Comparison of ENCODE assay signal across 16 cellular contexts in genomic region chr5:56732147-56732546, GRCh38.
DNase-seq lines count a peak whose midpoint lies in the region; ATAC-seq and TF ChIP-seq lines count a peak whose summit lies in the region.
"Had no signal": no experiment of that assay in that cellular context is flagged by ENCODE, and none has a peak within 500 bp of the region (broad histone marks: within the 10 kb centered on the region; RNA-seq: fewer than 3 reads in every experiment).

No MANE protein-coding gene starts in this region.

- WGBS in suprapubic skin = 46% methylated on average over 6 of the region's 6 CpGs

- BruUV-seq in PC-9 (replicated peaks; lab: Mats Ljungman, UMichigan) = no TSS peak

- intact Hi-C loops in PC-9 (cut with micrococcal nuclease; ENCODE audit: unreplicated experiment) = no loop called here

- H4K20me1 ChIP-seq in PC-9 (ENCODE audit: insufficient read depth) = no peaks in the 10 kb centered on the region

- H3K4me1 ChIP-seq in CD4-positive, CD25-positive, alpha-beta regulatory T cell (ENCODE audit: control insufficient read depth, insufficient read depth, low read length, poor library complexity, severe bottlenecking) = peaks cover 45% of the 10 kb centered on the region
- H3K4me1 ChIP-seq in suprapubic skin = peaks cover 37% of the 10 kb centered on the region
- peaks cover 24% of the 10 kb centered on the region for H3K4me1 ChIP-seq in PC-9 (replicated peaks; ENCODE audit: insufficient read depth)
- H3K4me1 ChIP-seq: A549, HAP-1 had no signal

- CTCF ChIA-PET in WTC11 (lab: Charles Lee) (no interaction called here), PC-9 (lab: Charles Lee) (no interaction called here)

- peaks cover 12% of the 10 kb centered on the region for H3F3A ChIP-seq in PC-9 (ENCODE audit: insufficient read depth, low read depth)

- in situ Hi-C loops in brain microvascular endothelial cell (cut with HindIII; ENCODE audit: low pct_ligation_motif_present, low sequenced_read_pairs) = no loop called here

- no peaks in the 10 kb centered on the region for H3K27me3 Mint-ChIP-seq in CD4-positive, CD25-positive, alpha-beta regulatory T cell
- no peaks in the 10 kb centered on the region for H3K27me3 Mint-ChIP-seq in WTC11 (ENCODE audit: low read depth)
- no peaks in the 10 kb centered on the region for H3K27me3 Mint-ChIP-seq in memory B cell
- H3K27me3 Mint-ChIP-seq: CD4-positive, alpha-beta T cell had no signal

- H3K36me3 Mint-ChIP-seq in CD4-positive, CD25-positive, alpha-beta regulatory T cell = peaks cover 3% of the 10 kb centered on the region
- H3K36me3 Mint-ChIP-seq in WTC11 (no peaks in the 10 kb centered on the region; the same call in 1 of the 2 replicates), memory B cell (peaks cover 4% of the 10 kb centered on the region)

- H3K9me3 ChIP-seq in CD4-positive, CD25-positive, alpha-beta regulatory T cell (ENCODE audit: control insufficient read depth in 2 of 2, low read length in 2 of 2) = no peaks in the 10 kb centered on the region
- no peaks in the 10 kb centered on the region for H3K9me3 ChIP-seq in suprapubic skin
- H3K9me3 ChIP-seq in PC-9 (ENCODE audit: insufficient read depth, low read depth) = no peaks in the 10 kb centered on the region
- H3K9me3 ChIP-seq: A549, HAP-1 had no signal

- H3K27me3 ChIP-seq in CD4-positive, CD25-positive, alpha-beta regulatory T cell (ENCODE audit: control insufficient read depth, insufficient read depth, low read length) = no peaks in the 10 kb centered on the region
- H3K27me3 ChIP-seq in suprapubic skin (no peaks in the 10 kb centered on the region), brain microvascular endothelial cell (replicated peaks) (no peaks in the 10 kb centered on the region), PC-9 (ENCODE audit: insufficient read depth, low read depth) (no peaks in the 10 kb centered on the region)

- no peak for TF ChIP-seq EP300 in suprapubic skin (IDR thresholded peaks at IDR 0.05)

- no peaks in the 10 kb centered on the region for H3K36me3 ChIP-seq in CD4-positive, CD25-positive, alpha-beta regulatory T cell (ENCODE audit: control insufficient read depth, insufficient read depth, low read length)
- H3K36me3 ChIP-seq in suprapubic skin (no peaks in the 10 kb centered on the region), brain microvascular endothelial cell (replicated peaks) (no peaks in the 10 kb centered on the region), PC-9 (ENCODE audit: low read depth) (no peaks in the 10 kb centered on the region)
- H3K36me3 ChIP-seq: HAP-1 had no signal

- no peak overlapping the region for H3K4me3 ChIP-seq in CD4-positive, CD25-positive, alpha-beta regulatory T cell (ENCODE audit: low read depth, low read length)
- H3K4me3 ChIP-seq in suprapubic skin = no peak overlapping the region
- H3K4me3 ChIP-seq in brain microvascular endothelial cell (ENCODE audit: low read depth, low read length) = no peak overlapping the region
- H3K4me3 ChIP-seq in PC-9 = no peak overlapping the region
- H3K4me3 ChIP-seq: A549, GM12878, HAP-1, K562 had no signal

- H3K27ac ChIP-seq in CD4-positive, CD25-positive, alpha-beta regulatory T cell (ENCODE audit: insufficient read depth, low read length, poor library complexity, severe bottlenecking) = no peak overlapping the region
- H3K27ac ChIP-seq in suprapubic skin (peak overlapping the region; percentile 27), brain microvascular endothelial cell (no peak overlapping the region), PC-9 (no peak overlapping the region)
- H3K27ac ChIP-seq: A549, HL-60 had no signal

- no peak for DNase-seq in CD4-positive, CD25-positive, alpha-beta regulatory T cell
- DNase-seq in WTC11 (ENCODE audit: low spot score) (no peak), memory B cell (ENCODE audit: low spot score in 2 of 2) (no peak), suprapubic skin (ENCODE audit: low spot score in 2 of 2) (no peak), brain microvascular endothelial cell (no peak), GF-D8 (lab: John Stamatoyannopoulos, UW) (no peak), PC-9 (no peak)
- DNase-seq: Calu3; CD4-positive, alpha-beta T cell; DMS 273 treated with DMSO at 0.1 percent for 48 hours had no signal

- H2AFZ ChIP-seq in PC-9 = no peak overlapping the region

- peaks cover 0 to 3% (median 0%) of the 10 kb centered on the region in 7 donors for H3K9me3 Mint-ChIP-seq in CD4-positive, CD25-positive, alpha-beta regulatory T cell
- H3K9me3 Mint-ChIP-seq in WTC11 = peaks cover 10% of the 10 kb centered on the region
- H3K9me3 Mint-ChIP-seq in memory B cell = peaks cover 1% of the 10 kb centered on the region
- H3K9me3 Mint-ChIP-seq: CD4-positive, alpha-beta T cell had no signal

- no peak overlapping the region for H3K4me3 Mint-ChIP-seq in CD4-positive, CD25-positive, alpha-beta regulatory T cell
- no peak overlapping the region for H3K4me3 Mint-ChIP-seq in WTC11
- no peak overlapping the region for H3K4me3 Mint-ChIP-seq in memory B cell
- H3K4me3 Mint-ChIP-seq: CD4-positive, alpha-beta T cell had no signal

- TF ChIP-seq CTCF in WTC11 (IDR thresholded peaks at IDR 0.05) (no peak), suprapubic skin (IDR thresholded peaks at IDR 0.05) (no peak), brain microvascular endothelial cell (IDR thresholded peaks at IDR 0.05; ENCODE audit: low read depth, low read length, missing control alignments) (no peak), PC-9 (conservative IDR thresholded peaks at IDR 0.05) (no peak)

- TF ChIP-seq POLR2A in suprapubic skin (IDR thresholded peaks at IDR 0.05) = no peak

- H3K4me2 ChIP-seq in PC-9 = no peak overlapping the region
- H3K4me2 ChIP-seq: A549 had no signal

- peak overlapping the region in 2 of 3 donors; percentile 77 to 80 for H3K27ac Mint-ChIP-seq in CD4-positive, CD25-positive, alpha-beta regulatory T cell
- H3K27ac Mint-ChIP-seq in WTC11 = no peak overlapping the region
- H3K27ac Mint-ChIP-seq in memory B cell = peak overlapping the region; percentile 93
- H3K27ac Mint-ChIP-seq: CD4-positive, alpha-beta T cell had no signal

- POLR2A ChIA-PET in WTC11 (lab: Charles Lee) = interaction anchor here (0.7 kb wide), 1 partner anchor 441 kb away, joined by 3 read pairs; the partner anchor contains the start of gene GPBP1
- POLR2A ChIA-PET in PC-9 (lab: Charles Lee; ENCODE audit: unreplicated experiment) = no interaction called here

- no peaks in the 10 kb centered on the region for H3K79me2 ChIP-seq in PC-9 (ENCODE audit: low read depth)

- ATAC-seq in CD4-positive, CD25-positive, alpha-beta regulatory T cell (ENCODE audit: low read depth in 2 of 2) = no peak
- ATAC-seq in WTC11 (peak; percentile 73), memory B cell (ENCODE audit: low read depth) (no peak), HG03354 (IDR thresholded peaks at IDR 0.05; ENCODE audit: poor library complexity, severe bottlenecking, unreplicated experiment) (no peak)
- ATAC-seq: A549, GM12878, K562 had no signal

- H3K9me2 ChIP-seq in PC-9 (ENCODE audit: insufficient read depth) = no peaks in the 10 kb centered on the region

- H3K4me1 Mint-ChIP-seq in CD4-positive, CD25-positive, alpha-beta regulatory T cell = peaks cover 20 to 62% (median 49%) of the 10 kb centered on the region in 4 donors
- peaks cover 43% of the 10 kb centered on the region for H3K4me1 Mint-ChIP-seq in WTC11
- peaks cover 54% of the 10 kb centered on the region for H3K4me1 Mint-ChIP-seq in memory B cell

TF ChIP-seq in WTC11, 78 proteins besides CTCF, POLR2A, EP300 and RAD21 (continues in another document):
- TF ChIP-seq, protein P1, sequence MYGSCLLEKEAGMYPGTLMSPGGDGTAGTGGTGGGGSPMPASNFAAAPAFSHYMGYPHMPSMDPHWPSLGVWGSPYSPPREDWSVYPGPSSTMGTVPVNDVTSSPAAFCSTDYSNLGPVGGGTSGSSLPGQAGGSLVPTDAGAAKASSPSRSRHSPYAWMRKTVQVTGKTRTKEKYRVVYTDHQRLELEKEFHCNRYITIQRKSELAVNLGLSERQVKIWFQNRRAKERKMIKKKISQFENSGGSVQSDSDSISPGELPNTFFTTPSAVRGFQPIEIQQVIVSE (CRISPR knock-in tag; IDR thresholded peaks at IDR 0.05; ENCODE audit: borderline replicate concordance) = no peak
- no peak for TF ChIP-seq ETV6 (CRISPR knock-in tag; IDR thresholded peaks at IDR 0.05)
- TF ChIP-seq, protein P2, sequence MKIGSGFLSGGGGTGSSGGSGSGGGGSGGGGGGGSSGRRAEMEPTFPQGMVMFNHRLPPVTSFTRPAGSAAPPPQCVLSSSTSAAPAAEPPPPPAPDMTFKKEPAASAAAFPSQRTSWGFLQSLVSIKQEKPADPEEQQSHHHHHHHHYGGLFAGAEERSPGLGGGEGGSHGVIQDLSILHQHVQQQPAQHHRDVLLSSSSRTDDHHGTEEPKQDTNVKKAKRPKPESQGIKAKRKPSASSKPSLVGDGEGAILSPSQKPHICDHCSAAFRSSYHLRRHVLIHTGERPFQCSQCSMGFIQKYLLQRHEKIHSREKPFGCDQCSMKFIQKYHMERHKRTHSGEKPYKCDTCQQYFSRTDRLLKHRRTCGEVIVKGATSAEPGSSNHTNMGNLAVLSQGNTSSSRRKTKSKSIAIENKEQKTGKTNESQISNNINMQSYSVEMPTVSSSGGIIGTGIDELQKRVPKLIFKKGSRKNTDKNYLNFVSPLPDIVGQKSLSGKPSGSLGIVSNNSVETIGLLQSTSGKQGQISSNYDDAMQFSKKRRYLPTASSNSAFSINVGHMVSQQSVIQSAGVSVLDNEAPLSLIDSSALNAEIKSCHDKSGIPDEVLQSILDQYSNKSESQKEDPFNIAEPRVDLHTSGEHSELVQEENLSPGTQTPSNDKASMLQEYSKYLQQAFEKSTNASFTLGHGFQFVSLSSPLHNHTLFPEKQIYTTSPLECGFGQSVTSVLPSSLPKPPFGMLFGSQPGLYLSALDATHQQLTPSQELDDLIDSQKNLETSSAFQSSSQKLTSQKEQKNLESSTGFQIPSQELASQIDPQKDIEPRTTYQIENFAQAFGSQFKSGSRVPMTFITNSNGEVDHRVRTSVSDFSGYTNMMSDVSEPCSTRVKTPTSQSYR (CRISPR knock-in tag; IDR thresholded peaks at IDR 0.05) = no peak
- no peak for TF ChIP-seq CREB1 (CRISPR knock-in tag; IDR thresholded peaks at IDR 0.05)
- no peak for TF ChIP-seq ZBTB21 (CRISPR knock-in tag; IDR thresholded peaks at IDR 0.05; ENCODE audit: borderline replicate concordance)
- TF ChIP-seq MYBL2 (CRISPR knock-in tag; IDR thresholded peaks at IDR 0.05) = no peak
